ENCODE assay signal across 1 cellular context in the genomic region with DNA sequence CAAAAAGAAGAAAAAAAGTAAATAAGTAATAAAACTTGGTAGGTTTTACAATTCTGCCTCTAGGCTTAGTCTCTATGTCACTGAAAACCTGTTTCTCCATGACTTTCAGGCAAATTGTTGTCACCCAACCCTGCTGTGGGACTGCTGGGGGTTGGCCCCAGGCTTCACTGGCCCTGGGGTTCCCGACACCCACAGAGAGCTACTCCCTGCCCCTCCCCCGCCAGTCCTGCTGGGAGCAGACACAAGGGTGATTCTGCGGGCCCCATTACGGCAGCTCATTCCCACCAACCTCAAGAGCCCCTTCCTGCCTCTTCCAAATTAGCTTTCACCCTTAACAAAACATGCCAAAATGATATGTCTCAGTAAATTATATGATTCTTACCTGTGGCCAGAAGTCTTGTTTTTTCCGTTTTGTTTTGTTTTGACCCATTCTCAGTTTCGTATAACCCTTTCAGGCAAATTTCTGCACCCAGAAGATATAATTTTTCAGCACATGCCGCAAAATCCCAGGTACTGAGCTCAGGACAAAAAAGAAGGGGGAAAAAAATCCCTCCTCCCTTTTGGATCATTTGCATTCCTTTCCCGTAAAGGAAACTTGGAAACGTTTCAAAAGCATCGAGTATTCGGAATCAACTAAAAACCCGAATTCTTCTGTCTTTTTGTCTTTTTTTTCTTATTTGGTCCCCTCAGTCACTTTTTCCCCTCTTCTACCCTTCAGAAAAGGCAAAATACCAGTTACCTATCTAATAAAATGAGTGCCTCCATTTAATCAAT.
TF ChIP-seq lines count a peak whose summit lies in the region.

No MANE protein-coding gene starts in this region.

TF ChIP-seq in K562, 482 proteins besides CTCF, POLR2A, EP300 and RAD21:
- TF ChIP-seq, protein P1, sequence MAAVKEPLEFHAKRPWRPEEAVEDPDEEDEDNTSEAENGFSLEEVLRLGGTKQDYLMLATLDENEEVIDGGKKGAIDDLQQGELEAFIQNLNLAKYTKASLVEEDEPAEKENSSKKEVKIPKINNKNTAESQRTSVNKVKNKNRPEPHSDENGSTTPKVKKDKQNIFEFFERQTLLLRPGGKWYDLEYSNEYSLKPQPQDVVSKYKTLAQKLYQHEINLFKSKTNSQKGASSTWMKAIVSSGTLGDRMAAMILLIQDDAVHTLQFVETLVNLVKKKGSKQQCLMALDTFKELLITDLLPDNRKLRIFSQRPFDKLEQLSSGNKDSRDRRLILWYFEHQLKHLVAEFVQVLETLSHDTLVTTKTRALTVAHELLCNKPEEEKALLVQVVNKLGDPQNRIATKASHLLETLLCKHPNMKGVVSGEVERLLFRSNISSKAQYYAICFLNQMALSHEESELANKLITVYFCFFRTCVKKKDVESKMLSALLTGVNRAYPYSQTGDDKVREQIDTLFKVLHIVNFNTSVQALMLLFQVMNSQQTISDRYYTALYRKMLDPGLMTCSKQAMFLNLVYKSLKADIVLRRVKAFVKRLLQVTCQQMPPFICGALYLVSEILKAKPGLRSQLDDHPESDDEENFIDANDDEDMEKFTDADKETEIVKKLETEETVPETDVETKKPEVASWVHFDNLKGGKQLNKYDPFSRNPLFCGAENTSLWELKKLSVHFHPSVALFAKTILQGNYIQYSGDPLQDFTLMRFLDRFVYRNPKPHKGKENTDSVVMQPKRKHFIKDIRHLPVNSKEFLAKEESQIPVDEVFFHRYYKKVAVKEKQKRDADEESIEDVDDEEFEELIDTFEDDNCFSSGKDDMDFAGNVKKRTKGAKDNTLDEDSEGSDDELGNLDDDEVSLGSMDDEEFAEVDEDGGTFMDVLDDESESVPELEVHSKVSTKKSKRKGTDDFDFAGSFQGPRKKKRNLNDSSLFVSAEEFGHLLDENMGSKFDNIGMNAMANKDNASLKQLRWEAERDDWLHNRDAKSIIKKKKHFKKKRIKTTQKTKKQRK (IDR thresholded peaks at IDR 0.05; ENCODE audit: borderline replicate concordance, low read depth, low read length): no peak
- TF ChIP-seq MGA (IDR thresholded peaks at IDR 0.05) (no peak), SOX6 (IDR thresholded peaks at IDR 0.05) (no peak), L3MBTL2 (IDR thresholded peaks at IDR 0.05) (no peak), RNF2 (IDR thresholded peaks at IDR 0.05) (peak; percentile 60; the same call in 1 of the 2 replicates), ARID3A (IDR thresholded peaks at IDR 0.05; ENCODE audit: borderline replicate concordance, low read depth, low read length) (no peak), ZBED1 (IDR thresholded peaks at IDR 0.05) (no peak), NR4A1 (CRISPR knock-in tag; IDR thresholded peaks at IDR 0.05) (no peak), NR4A1 (tag; IDR thresholded peaks at IDR 0.05) (no peak), KAT7 (CRISPR knock-in tag; IDR thresholded peaks at IDR 0.05; ENCODE audit: borderline replicate concordance) (no peak), ZFP36 (IDR thresholded peaks at IDR 0.05; ENCODE audit: low read depth, low read length, partially characterized antibody) (peak; percentile 27), HMBOX1 (IDR thresholded peaks at IDR 0.05) (no peak), ZNF398 (CRISPR knock-in tag; IDR thresholded peaks at IDR 0.05) (no peak), CBX8 (IDR thresholded peaks at IDR 0.05; ENCODE audit: borderline replicate concordance, extremely low read depth, low read depth, low read length, poor library complexity, severe bottlenecking) (peak; percentile 89), ZSCAN32 (CRISPR knock-in tag; IDR thresholded peaks at IDR 0.05) (no peak), HMGN3 (IDR thresholded peaks at IDR 0.05; ENCODE audit: borderline replicate concordance, extremely low read depth, insufficient read length, low read depth, low read length) (no peak)
- TF ChIP-seq, protein P2, sequence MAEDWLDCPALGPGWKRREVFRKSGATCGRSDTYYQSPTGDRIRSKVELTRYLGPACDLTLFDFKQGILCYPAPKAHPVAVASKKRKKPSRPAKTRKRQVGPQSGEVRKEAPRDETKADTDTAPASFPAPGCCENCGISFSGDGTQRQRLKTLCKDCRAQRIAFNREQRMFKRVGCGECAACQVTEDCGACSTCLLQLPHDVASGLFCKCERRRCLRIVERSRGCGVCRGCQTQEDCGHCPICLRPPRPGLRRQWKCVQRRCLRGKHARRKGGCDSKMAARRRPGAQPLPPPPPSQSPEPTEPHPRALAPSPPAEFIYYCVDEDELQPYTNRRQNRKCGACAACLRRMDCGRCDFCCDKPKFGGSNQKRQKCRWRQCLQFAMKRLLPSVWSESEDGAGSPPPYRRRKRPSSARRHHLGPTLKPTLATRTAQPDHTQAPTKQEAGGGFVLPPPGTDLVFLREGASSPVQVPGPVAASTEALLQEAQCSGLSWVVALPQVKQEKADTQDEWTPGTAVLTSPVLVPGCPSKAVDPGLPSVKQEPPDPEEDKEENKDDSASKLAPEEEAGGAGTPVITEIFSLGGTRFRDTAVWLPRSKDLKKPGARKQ (CRISPR knock-in tag; IDR thresholded peaks at IDR 0.05): no peak
- TF ChIP-seq, protein P3, sequence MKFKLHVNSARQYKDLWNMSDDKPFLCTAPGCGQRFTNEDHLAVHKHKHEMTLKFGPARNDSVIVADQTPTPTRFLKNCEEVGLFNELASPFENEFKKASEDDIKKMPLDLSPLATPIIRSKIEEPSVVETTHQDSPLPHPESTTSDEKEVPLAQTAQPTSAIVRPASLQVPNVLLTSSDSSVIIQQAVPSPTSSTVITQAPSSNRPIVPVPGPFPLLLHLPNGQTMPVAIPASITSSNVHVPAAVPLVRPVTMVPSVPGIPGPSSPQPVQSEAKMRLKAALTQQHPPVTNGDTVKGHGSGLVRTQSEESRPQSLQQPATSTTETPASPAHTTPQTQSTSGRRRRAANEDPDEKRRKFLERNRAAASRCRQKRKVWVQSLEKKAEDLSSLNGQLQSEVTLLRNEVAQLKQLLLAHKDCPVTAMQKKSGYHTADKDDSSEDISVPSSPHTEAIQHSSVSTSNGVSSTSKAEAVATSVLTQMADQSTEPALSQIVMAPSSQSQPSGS (CRISPR knock-in tag; IDR thresholded peaks at IDR 0.05): no peak
TF ChIP-seq in K562: peak in this region for 3.
